8 cellular contexts compared by ENCODE assay signal in genomic region chr11:93542753-93543246, GRCh38. TPM values are rescaled to one million over a fixed set of nuclear protein-coding genes. Genes with fewer than 3 reads are reported as not detected.
DNase-seq lines count a peak whose midpoint lies in the region; ATAC-seq and TF ChIP-seq lines count a peak whose summit lies in the region.

No MANE protein-coding gene starts in this region.

- H3K4me3 Mint-ChIP-seq in T-helper 2 cell treated with Interferon-gamma antibody and Interleukin-4, amounts not matched to agents 5 μg/mL and 100 μg/mL, for 36 hours = peak overlapping the region; percentile 90
- peak overlapping the region; percentile 85 for H3K4me3 Mint-ChIP-seq in nephron progenitor cell

- peaks cover 15% of the 10 kb centered on the region for H3K4me1 ChIP-seq in PC-9 (replicated peaks; ENCODE audit: insufficient read depth)

- H4K20me1 ChIP-seq in PC-9 (ENCODE audit: insufficient read depth) = no peaks in the 10 kb centered on the region

- peak overlapping the region; percentile 89 for H2AFZ ChIP-seq in PC-9

- no peaks in the 10 kb centered on the region for H3K79me2 ChIP-seq in PC-9 (ENCODE audit: low read depth)

- peaks cover 17% of the 10 kb centered on the region for H3F3A ChIP-seq in PC-9 (ENCODE audit: insufficient read depth, low read depth)

- H3K9me2 ChIP-seq in PC-9 (ENCODE audit: insufficient read depth) = no peaks in the 10 kb centered on the region

- H3K9me3 ChIP-seq in PC-9 (ENCODE audit: insufficient read depth, low read depth) = no peaks in the 10 kb centered on the region

- no peak for TF ChIP-seq CTCF in PC-9 (conservative IDR thresholded peaks at IDR 0.05)
- no peak for TF ChIP-seq CTCF in epithelial cell of proximal tubule (conservative IDR thresholded peaks at IDR 0.05; ENCODE audit: low read depth, low read length)
- no peak for TF ChIP-seq CTCF in nephron progenitor cell (IDR thresholded peaks at IDR 0.05)

- H3K4me3 ChIP-seq in PC-9 = peak overlapping the region; percentile 81
- peak overlapping the region; percentile 70 for H3K4me3 ChIP-seq in epithelial cell of proximal tubule (ENCODE audit: low read depth, low read length)

- peak overlapping the region; percentile 79 for H3K27ac Mint-ChIP-seq in T-helper 2 cell treated with Interferon-gamma antibody and Interleukin-4, amounts not matched to agents 5 μg/mL and 100 μg/mL, for 36 hours
- H3K27ac Mint-ChIP-seq in nephron progenitor cell = no peak overlapping the region

- ATAC-seq in HG02678 (IDR thresholded peaks at IDR 0.05; ENCODE audit: unreplicated experiment) = peak; percentile 47

- intact Hi-C loops in PC-9 (cut with micrococcal nuclease; ENCODE audit: unreplicated experiment) = loop anchor here (1.0 to 10.0 kb wide), 4 partner anchors 110 to 598 kb away; partner anchors contain the start of gene DEUP1

- H3K27me3 Mint-ChIP-seq in T-helper 2 cell treated with Interferon-gamma antibody and Interleukin-4, amounts not matched to agents 5 μg/mL and 100 μg/mL, for 36 hours (ENCODE audit: low read depth) = peaks cover 17% of the 10 kb centered on the region
- H3K27me3 Mint-ChIP-seq in nephron progenitor cell (ENCODE audit: low read depth, poor library complexity) = peaks cover 30% of the 10 kb centered on the region

- no peaks in the 10 kb centered on the region for H3K27me3 ChIP-seq in PC-9 (ENCODE audit: insufficient read depth, low read depth)

- CTCF ChIA-PET in PC-9 (lab: Charles Lee) = no interaction called here

- peaks cover 3% of the 10 kb centered on the region for H3K36me3 Mint-ChIP-seq in T-helper 2 cell treated with Interferon-gamma antibody and Interleukin-4, amounts not matched to agents 5 μg/mL and 100 μg/mL, for 36 hours (ENCODE audit: low read depth)
- H3K36me3 Mint-ChIP-seq in nephron progenitor cell (ENCODE audit: low read depth) = no peaks in the 10 kb centered on the region

- POLR2A ChIA-PET in PC-9 (lab: Charles Lee; ENCODE audit: unreplicated experiment) = no interaction called here

- H3K4me1 Mint-ChIP-seq in T-helper 2 cell treated with Interferon-gamma antibody and Interleukin-4, amounts not matched to agents 5 μg/mL and 100 μg/mL, for 36 hours (ENCODE audit: low read depth) = peaks cover 40% of the 10 kb centered on the region
- H3K4me1 Mint-ChIP-seq in nephron progenitor cell = peaks cover 29% of the 10 kb centered on the region

- H3K27ac ChIP-seq in PC-9 = no peak overlapping the region

- no peaks in the 10 kb centered on the region for H3K36me3 ChIP-seq in PC-9 (ENCODE audit: low read depth)

- BruUV-seq in PC-9 (replicated peaks; lab: Mats Ljungman, UMichigan) = no TSS peak

- no peak for DNase-seq in T-helper 2 cell treated with Interferon-gamma antibody and Interleukin-4, amounts not matched to agents 5 μg/mL and 100 μg/mL, for 36 hours (ENCODE audit: low spot score)
- DNase-seq in T-helper 2 cell (no peak), PC-9 (no peak), epithelial cell of proximal tubule (ENCODE audit: low read depth) (no peak), nephron progenitor cell (no peak), hippocampal formation (lab: John Stamatoyannopoulos, UW) (no peak)
- no peak for DNase-seq in activated effector memory CD4-positive, alpha-beta T cell treated with Interleukin-2 at 50 U/mL for 16 hours

- H3K9me3 Mint-ChIP-seq in T-helper 2 cell treated with Interferon-gamma antibody and Interleukin-4, amounts not matched to agents 5 μg/mL and 100 μg/mL, for 36 hours = no peaks in the 10 kb centered on the region
- no peaks in the 10 kb centered on the region for H3K9me3 Mint-ChIP-seq in nephron progenitor cell

- H3K4me2 ChIP-seq in PC-9 = peak overlapping the region; percentile 79

RNA-seq across cellular contexts. Expression of gene SMCO4, which starts 0.4 kb away (rescaled TPM):
- 19.6 and 23.0 TPM in 2 replicates for total RNA-seq in PC-9 (2021)
- 20.0 and 48.1 TPM in 2 replicates for total RNA-seq in epithelial cell of proximal tubule
